Comparison of ENCODE assay signal across 1 cellular context in the genomic region with DNA sequence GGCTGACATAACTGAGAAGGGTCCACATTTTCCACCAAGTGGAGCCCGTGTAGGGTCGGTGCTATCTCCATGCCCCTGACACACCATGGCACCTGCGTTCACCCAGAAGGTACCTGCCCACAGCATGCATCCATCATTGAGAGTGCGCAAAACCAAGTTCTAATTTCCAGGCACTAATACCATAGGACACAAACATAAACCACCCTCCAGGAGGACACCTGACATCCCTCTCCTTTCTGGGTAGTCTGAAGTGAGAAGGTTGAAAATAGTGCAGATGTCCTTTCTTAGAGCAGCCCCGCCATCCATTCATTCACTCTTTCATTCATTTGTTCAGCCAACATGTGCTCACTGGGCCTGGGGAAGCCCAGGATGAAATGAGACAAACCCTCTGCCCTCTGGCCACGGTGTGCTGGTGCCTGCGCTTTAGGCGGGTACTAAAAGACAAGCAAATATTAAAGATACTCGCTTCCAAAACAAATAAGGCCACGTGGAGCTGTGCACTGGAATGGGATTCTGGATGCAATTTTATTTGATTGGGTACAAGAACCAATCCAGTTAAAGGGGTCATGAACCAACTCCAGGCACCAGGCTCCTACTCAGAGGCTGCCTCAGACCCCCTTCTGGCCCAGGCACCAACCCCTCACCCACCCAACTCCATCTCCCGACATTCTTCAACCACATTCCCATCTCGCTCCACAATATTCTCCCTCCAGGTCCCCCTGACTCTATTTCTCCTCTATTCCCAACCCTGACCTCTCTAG.
TF ChIP-seq lines count a peak whose summit lies in the region.

No MANE protein-coding gene starts in this region.

TF ChIP-seq in HCT116, 20 proteins besides CTCF, POLR2A, EP300 and RAD21 (continued from another document):
- TF ChIP-seq, protein P1, sequence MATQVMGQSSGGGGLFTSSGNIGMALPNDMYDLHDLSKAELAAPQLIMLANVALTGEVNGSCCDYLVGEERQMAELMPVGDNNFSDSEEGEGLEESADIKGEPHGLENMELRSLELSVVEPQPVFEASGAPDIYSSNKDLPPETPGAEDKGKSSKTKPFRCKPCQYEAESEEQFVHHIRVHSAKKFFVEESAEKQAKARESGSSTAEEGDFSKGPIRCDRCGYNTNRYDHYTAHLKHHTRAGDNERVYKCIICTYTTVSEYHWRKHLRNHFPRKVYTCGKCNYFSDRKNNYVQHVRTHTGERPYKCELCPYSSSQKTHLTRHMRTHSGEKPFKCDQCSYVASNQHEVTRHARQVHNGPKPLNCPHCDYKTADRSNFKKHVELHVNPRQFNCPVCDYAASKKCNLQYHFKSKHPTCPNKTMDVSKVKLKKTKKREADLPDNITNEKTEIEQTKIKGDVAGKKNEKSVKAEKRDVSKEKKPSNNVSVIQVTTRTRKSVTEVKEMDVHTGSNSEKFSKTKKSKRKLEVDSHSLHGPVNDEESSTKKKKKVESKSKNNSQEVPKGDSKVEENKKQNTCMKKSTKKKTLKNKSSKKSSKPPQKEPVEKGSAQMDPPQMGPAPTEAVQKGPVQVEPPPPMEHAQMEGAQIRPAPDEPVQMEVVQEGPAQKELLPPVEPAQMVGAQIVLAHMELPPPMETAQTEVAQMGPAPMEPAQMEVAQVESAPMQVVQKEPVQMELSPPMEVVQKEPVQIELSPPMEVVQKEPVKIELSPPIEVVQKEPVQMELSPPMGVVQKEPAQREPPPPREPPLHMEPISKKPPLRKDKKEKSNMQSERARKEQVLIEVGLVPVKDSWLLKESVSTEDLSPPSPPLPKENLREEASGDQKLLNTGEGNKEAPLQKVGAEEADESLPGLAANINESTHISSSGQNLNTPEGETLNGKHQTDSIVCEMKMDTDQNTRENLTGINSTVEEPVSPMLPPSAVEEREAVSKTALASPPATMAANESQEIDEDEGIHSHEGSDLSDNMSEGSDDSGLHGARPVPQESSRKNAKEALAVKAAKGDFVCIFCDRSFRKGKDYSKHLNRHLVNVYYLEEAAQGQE (IDR thresholded peaks at IDR 0.05; ENCODE audit: low read depth), result no peak
- TF ChIP-seq SRF (IDR thresholded peaks at IDR 0.05; ENCODE audit: low read depth) (no peak), EGR1 (IDR thresholded peaks at IDR 0.05; ENCODE audit: low read depth) (no peak)
